10 cellular contexts compared by ENCODE assay signal in the genomic region with DNA sequence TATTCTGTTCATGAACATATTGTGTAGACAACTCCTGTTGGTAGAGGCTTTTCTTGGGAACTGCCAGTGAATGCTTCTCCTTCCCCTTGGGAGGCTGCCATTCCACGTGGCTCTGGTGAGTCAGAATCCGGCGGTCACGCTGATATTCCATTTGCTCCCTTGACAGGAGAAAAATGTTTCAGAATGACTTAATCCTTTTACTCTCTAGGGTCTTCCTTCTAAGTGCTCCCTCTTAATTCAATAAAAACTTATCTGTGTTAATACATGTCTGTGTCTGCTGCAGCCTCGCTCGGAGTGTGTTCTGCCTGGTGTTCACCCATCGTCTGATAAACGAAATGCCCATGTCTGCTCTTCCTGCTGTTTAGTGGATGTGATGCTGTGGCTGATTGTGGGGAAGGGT.
DNase-seq lines count a peak whose midpoint lies in the region; ATAC-seq and TF ChIP-seq lines count a peak whose summit lies in the region.
"Had no signal": no experiment of that assay in that cellular context is flagged by ENCODE, and none has a peak within 500 bp of the region (broad histone marks: within the 10 kb centered on the region; RNA-seq: fewer than 3 reads in every experiment).

No MANE protein-coding gene starts in this region.

- H3K36me3 Mint-ChIP-seq in activated CD4-positive, alpha-beta memory T cell treated with anti-CD3 and anti-CD28 coated beads for 36 hours, result no peaks in the 10 kb centered on the region
- no peaks in the 10 kb centered on the region for H3K36me3 Mint-ChIP-seq in activated naive CD4-positive, alpha-beta T cell treated with anti-CD3 and anti-CD28 coated beads, Interleukin-2, amount 50 U/mL, for 72 hours

- no peak overlapping the region for H3K4me3 Mint-ChIP-seq in activated CD4-positive, alpha-beta memory T cell treated with anti-CD3 and anti-CD28 coated beads for 36 hours
- H3K4me3 Mint-ChIP-seq: dendritic cell treated with granulocyte-macrophage colony-stimulating factor and Interleukin-4, amounts not matched to agents 40 ng/mL and 50 ng/mL, for 4 days had no signal

- no peaks in the 10 kb centered on the region for H3K9me3 ChIP-seq in breast epithelium

- POLR2A ChIA-PET in activated CD4-positive, alpha-beta memory T cell treated with anti-CD3 and anti-CD28 coated beads for 36 hours (lab: Charles Lee), result no interaction called here

- no peak overlapping the region for H3K4me3 ChIP-seq in HFF-Myc (replicated peaks; ENCODE audit: low read depth, low read length)
- peak overlapping the region in 2 of 3 donors; percentile 3 to 39 for H3K4me3 ChIP-seq in breast epithelium
- H3K4me3 ChIP-seq in kidney epithelial cell (ENCODE audit: low read depth, low read length), result no peak overlapping the region

- no peak for TF ChIP-seq POLR2A in breast epithelium (IDR thresholded peaks at IDR 0.05)

- TF ChIP-seq CTCF in HFF-Myc (IDR thresholded peaks at IDR 0.05; ENCODE audit: low read depth, low read length, missing control alignments) (no peak), breast epithelium (IDR thresholded peaks at IDR 0.05) (no peak), kidney epithelial cell (IDR thresholded peaks at IDR 0.05; ENCODE audit: insufficient read depth, low read length, poor library complexity, severe bottlenecking) (no peak)

- no peaks in the 10 kb centered on the region for H3K9me3 Mint-ChIP-seq in activated CD4-positive, alpha-beta memory T cell treated with anti-CD3 and anti-CD28 coated beads for 36 hours
- H3K9me3 Mint-ChIP-seq in activated naive CD4-positive, alpha-beta T cell treated with anti-CD3 and anti-CD28 coated beads, Interleukin-2, amount 50 U/mL, for 72 hours, result no peaks in the 10 kb centered on the region
- H3K9me3 Mint-ChIP-seq: dendritic cell treated with granulocyte-macrophage colony-stimulating factor and Interleukin-4, amounts not matched to agents 40 ng/mL and 50 ng/mL, for 4 days had no signal

- H3K4me1 ChIP-seq in breast epithelium, result no peaks in the 10 kb centered on the region

- ATAC-seq in HG03457 (IDR thresholded peaks at IDR 0.05; ENCODE audit: unreplicated experiment), result no peak
- no peak for ATAC-seq in activated naive CD4-positive, alpha-beta T cell treated with anti-CD3 and anti-CD28 coated beads, Interleukin-2, amount 50 U/mL, for 72 hours

- H3K27ac Mint-ChIP-seq in activated CD4-positive, alpha-beta memory T cell treated with anti-CD3 and anti-CD28 coated beads for 36 hours, result no peak overlapping the region
- no peak overlapping the region for H3K27ac Mint-ChIP-seq in activated naive CD4-positive, alpha-beta T cell treated with anti-CD3 and anti-CD28 coated beads, Interleukin-2, amount 50 U/mL, for 72 hours
- H3K27ac Mint-ChIP-seq: dendritic cell treated with granulocyte-macrophage colony-stimulating factor and Interleukin-4, amounts not matched to agents 40 ng/mL and 50 ng/mL, for 4 days had no signal

- H3K27ac ChIP-seq in breast epithelium, result peak overlapping the region; percentile 57 to 66

- H3K27me3 ChIP-seq in breast epithelium (no peaks in the 10 kb centered on the region), kidney epithelial cell (ENCODE audit: control insufficient read depth, insufficient read depth, low read length) (no peaks in the 10 kb centered on the region)

- intact Hi-C loops in breast epithelium (cut with DNase I; ENCODE audit: low total_unique reads), result no loop called here
- intact Hi-C loops in activated CD4-positive, alpha-beta memory T cell treated with anti-CD3 and anti-CD28 coated beads for 36 hours (cut with micrococcal nuclease), result no loop called here

- CTCF ChIA-PET in activated CD4-positive, alpha-beta memory T cell treated with anti-CD3 and anti-CD28 coated beads for 36 hours (lab: Charles Lee), result no interaction called here

- H3K36me3 ChIP-seq in breast epithelium (no peaks in the 10 kb centered on the region), kidney epithelial cell (ENCODE audit: control insufficient read depth, insufficient read depth, low read length) (no peaks in the 10 kb centered on the region)

- DNase-seq in HFF-Myc (ENCODE audit: extremely low read depth, low read depth), result peak; percentile 76
- peak in 1 of 2 donors; percentile 47 for DNase-seq in breast epithelium (ENCODE audit: low spot score in 2 of 2)
- peak; percentile 2 for DNase-seq in kidney epithelial cell (ENCODE audit: low read depth)
- DNase-seq in stromal cell of bone marrow (ENCODE audit: low read depth), result peak; percentile 93
- no peak for DNase-seq in activated CD4-positive, alpha-beta memory T cell treated with anti-CD3 and anti-CD28 coated beads for 36 hours
- no peak for DNase-seq in activated naive CD4-positive, alpha-beta T cell treated with anti-CD3 and anti-CD28 coated beads, Interleukin-2, amount 50 U/mL, for 72 hours (ENCODE audit: low spot score in 2 of 2)
- no peak for DNase-seq in UCSD-AML1 (lab: John Stamatoyannopoulos, UW; ENCODE audit: unreplicated experiment)
- DNase-seq: SW 1271 had no signal

- H3K27me3 Mint-ChIP-seq in activated CD4-positive, alpha-beta memory T cell treated with anti-CD3 and anti-CD28 coated beads for 36 hours, result peaks cover 8% of the 10 kb centered on the region

- H3K4me1 Mint-ChIP-seq in activated CD4-positive, alpha-beta memory T cell treated with anti-CD3 and anti-CD28 coated beads for 36 hours (ENCODE audit: low read depth), result no peaks in the 10 kb centered on the region

Comparison
In these comparisons a context has a peak if more than half of its experiments do, and no peak if none do; other contexts are left out.
1. DNase-seq: peak in HFF-Myc (single experiment), kidney epithelial cell (single experiment) and stromal cell of bone marrow (single experiment); none in activated CD4-positive, alpha-beta memory T cell treated with anti-CD3 and anti-CD28 coated beads for 36 hours (single experiment), activated naive CD4-positive, alpha-beta T cell treated with anti-CD3 and anti-CD28 coated beads, Interleukin-2, amount 50 U/mL, for 72 hours (0 of 2) and UCSD-AML1 (single experiment).
2. H3K4me3 ChIP-seq: peak in breast epithelium (2 of 3); none in HFF-Myc (single experiment) and kidney epithelial cell (single experiment).